10 cellular contexts compared by ENCODE assay signal in genomic region chr3:42476225-42477160, GRCh38. TPM values are rescaled to one million over a fixed set of nuclear protein-coding genes. Genes with fewer than 3 reads are reported as not detected.
DNase-seq lines count a peak whose midpoint lies in the region; TF ChIP-seq lines count a peak whose summit lies in the region.
"Had no signal": no experiment of that assay in that cellular context is flagged by ENCODE, and none has a peak within 500 bp of the region (broad histone marks: within the 10 kb centered on the region; RNA-seq: fewer than 3 reads in every experiment).

No MANE protein-coding gene starts in this region.

- no peaks in the 10 kb centered on the region for H3K27me3 ChIP-seq in mucosa of stomach (ENCODE audit: control insufficient read depth, insufficient read depth, low read length)

- no peak overlapping the region for H3K4me3 ChIP-seq in mucosa of stomach (ENCODE audit: low read length)

- no peaks in the 10 kb centered on the region for H3K9me3 ChIP-seq in mucosa of stomach (ENCODE audit: control insufficient read depth, low read length)

- DNase-seq in CD14-positive monocyte (ENCODE audit: low spot score) (no peak), M059J (ENCODE audit: low read depth) (peak; percentile 80), dedifferentiated amniotic fluid mesenchymal stem cell (ENCODE audit: extremely low spot score) (peak; percentile 16), NOMO-1 treated with DMSO at 0.1 percent for 48 hours (lab: John Stamatoyannopoulos, UW; ENCODE audit: unreplicated experiment) (no peak), nucleus accumbens (lab: John Stamatoyannopoulos, UW) (no peak), caudate nucleus (lab: John Stamatoyannopoulos, UW) (no peak), SHP77 (lab: John Stamatoyannopoulos, UW) (no peak)
- DNase-seq: stimulated activated CD4-positive, alpha-beta T cell treated with anti-CD3 and anti-CD28 coated beads, Interleukin-15, amount 100 ng/mL, for 24 hours; substantia nigra had no signal

- peak overlapping the region; percentile 21 to 64 for H3K4me3 Mint-ChIP-seq in CD14-positive monocyte

- intact Hi-C loops in CD14-positive monocyte (cut with micrococcal nuclease): no loop called here

- peaks cover 0 to 3% of the 10 kb centered on the region in 2 donors for H3K36me3 Mint-ChIP-seq in CD14-positive monocyte

- peak overlapping the region; percentile 37 to 72 (median 57) for H3K27ac Mint-ChIP-seq in CD14-positive monocyte

- H3K27me3 Mint-ChIP-seq in CD14-positive monocyte (ENCODE audit: low read depth in 3 of 3): peaks cover 9 to 26% (median 18%) of the 10 kb centered on the region in 3 donors

- H3K4me1 ChIP-seq in mucosa of stomach (ENCODE audit: control insufficient read depth, insufficient read depth, low read length): peaks cover 25% of the 10 kb centered on the region

- H3K9me3 Mint-ChIP-seq in CD14-positive monocyte: peaks cover 7 to 19% (median 14%) of the 10 kb centered on the region in 7 donors

- no peak overlapping the region for H3K27ac ChIP-seq in caudate nucleus (ENCODE audit: low read depth, low read length)

- no peaks in the 10 kb centered on the region for H3K36me3 ChIP-seq in mucosa of stomach (ENCODE audit: control insufficient read depth, insufficient read depth, low read length)

- H3K9ac ChIP-seq in mucosa of stomach (ENCODE audit: low read length): peak overlapping the region; percentile 52

- H3K4me1 Mint-ChIP-seq in CD14-positive monocyte: peaks cover 16% of the 10 kb centered on the region

- TF ChIP-seq CTCF in CD14-positive monocyte (IDR thresholded peaks at IDR 0.05): no peak

RNA-seq across cellular contexts. Expression of gene VIPR1, which starts 25.9 kb away (rescaled TPM):
- 10 to 100 TPM; 15.5 to 16.0 TPM for polyA plus RNA-seq in CD14-positive monocyte
- 0.12 and 0.15 TPM in 2 replicates for total RNA-seq in M059J (2014; rRNA removed; shearing (Covaris generic))

Comparison
In these comparisons a context has a peak if more than half of its experiments do, and no peak if none do; other contexts are left out.
1. DNase-seq: peak in M059J (single experiment) and dedifferentiated amniotic fluid mesenchymal stem cell (single experiment); none in CD14-positive monocyte (single experiment), NOMO-1 treated with DMSO at 0.1 percent for 48 hours (single experiment), nucleus accumbens (0 of 56), caudate nucleus (0 of 61) and SHP77 (0 of 2).